8 cellular contexts compared by ENCODE assay signal in genomic region chr21:17819114-17819877, GRCh38. TPM values are rescaled to one million over a fixed set of nuclear protein-coding genes. Genes with fewer than 3 reads are reported as not detected.
DNase-seq lines count a peak whose midpoint lies in the region; ATAC-seq and TF ChIP-seq lines count a peak whose summit lies in the region.

TSS of gene C21orf91 (minus strand) at chr21:17819356. CDS start at chr21:17818318, 1,038 bp downstream.

- 0 to 1% methylated on average over 64 to 78 of the region's 78 CpGs for WGBS in esophagus, 2 donors

- H4K20me1 ChIP-seq in PC-3 (ENCODE audit: low read length), result no peaks in the 10 kb centered on the region

- no peaks in the 10 kb centered on the region for H3K27me3 Mint-ChIP-seq in activated T-cell treated with anti-CD3 and anti-CD28 coated beads, Interleukin-2, amount 50 U/mL, for 24 hours

- H3K4me2 ChIP-seq in PC-3 (ENCODE audit: low read length), result peak within 1 kb of the TSS; percentile 85

- peaks cover 17% of the 10 kb centered on the region for H3K4me1 ChIP-seq in PC-3 (ENCODE audit: insufficient read depth, low read length)
- H3K4me1 ChIP-seq in esophagus (ENCODE audit: control insufficient read depth in 2 of 2, insufficient read depth in 2 of 2, low read length in 1 of 2), result no peaks in the 10 kb centered on the region
- H3K4me1 ChIP-seq in muscle layer of duodenum (ENCODE audit: control insufficient read depth in 1 of 2, insufficient read depth in 2 of 2, low read length in 2 of 2), result peaks cover 0 to 14% of the 10 kb centered on the region in 2 donors

- POLR2A ChIA-PET in PC-3 (lab: Charles Lee; ENCODE audit: unreplicated experiment), result no interaction called here

- H3K36me3 ChIP-seq in PC-3 (ENCODE audit: low read depth, low read length) (peaks cover 6% of the 10 kb centered on the region; the same call in 1 of the 2 replicates), esophagus (ENCODE audit: control insufficient read depth in 2 of 2, insufficient read depth in 2 of 2, low read length in 1 of 2) (no peaks in the 10 kb centered on the region), muscle layer of duodenum (ENCODE audit: control insufficient read depth in 1 of 2, insufficient read depth in 2 of 2, low read length in 2 of 2) (peaks cover 0 to 3% of the 10 kb centered on the region in 2 donors)

- H3K9ac ChIP-seq in PC-3 (ENCODE audit: low read length), result peak within 1 kb of the TSS; percentile 78

- H3K36me3 Mint-ChIP-seq in activated T-cell treated with anti-CD3 and anti-CD28 coated beads, Interleukin-2, amount 50 U/mL, for 24 hours (ENCODE audit: low read depth), result peaks cover 42% of the 10 kb centered on the region

- peak within 1 kb of the TSS; percentile 100 for H3K27ac Mint-ChIP-seq in activated T-cell treated with anti-CD3 and anti-CD28 coated beads, Interleukin-2, amount 50 U/mL, for 24 hours

- peak within 1 kb of the TSS; percentile 75 for H2AFZ ChIP-seq in PC-3 (ENCODE audit: low read length)

- no peaks in the 10 kb centered on the region for H3K9me3 Mint-ChIP-seq in activated T-cell treated with anti-CD3 and anti-CD28 coated beads, Interleukin-2, amount 50 U/mL, for 24 hours

- CTCF ChIA-PET in PC-3 (lab: Charles Lee), result no interaction called here

- no peaks in the 10 kb centered on the region for H3F3A ChIP-seq in PC-3 (ENCODE audit: low read length, unreplicated experiment)

- BruUV-seq in PC-3 (replicated peaks; lab: Mats Ljungman, UMichigan), result no TSS peak

- H3K4me3 ChIP-seq in PC-3 (ENCODE audit: low read length) (peak within 1 kb of the TSS; percentile 86), esophagus (ENCODE audit: low read depth in 1 of 2, low read length in 2 of 2) (peak within 1 kb of the TSS; percentile 76 to 99), muscle layer of duodenum (ENCODE audit: low read depth in 1 of 2, low read length in 2 of 2) (peak within 1 kb of the TSS; percentile 75 to 77)

- H3K79me2 ChIP-seq in PC-3 (ENCODE audit: low read length), result peaks cover 24% of the 10 kb centered on the region

- H3K9me3 ChIP-seq in PC-3 (ENCODE audit: low read length) (no peaks in the 10 kb centered on the region), esophagus (ENCODE audit: control insufficient read depth in 2 of 2, insufficient read depth in 1 of 2, low read depth in 1 of 2, low read length in 1 of 2) (no peaks in the 10 kb centered on the region), muscle layer of duodenum (ENCODE audit: control insufficient read depth in 1 of 2, low read length in 2 of 2) (no peaks in the 10 kb centered on the region)

- H3K4me3 Mint-ChIP-seq in activated T-cell treated with anti-CD3 and anti-CD28 coated beads, Interleukin-2, amount 50 U/mL, for 24 hours, result peak within 1 kb of the TSS; percentile 92

- peak; percentile 88 for ATAC-seq in GM21528 (IDR thresholded peaks at IDR 0.05; ENCODE audit: low FRiP score, unreplicated experiment)
- peak; percentile 88 for ATAC-seq in PC-3

- TF ChIP-seq CTCF in PC-3 (conservative IDR thresholded peaks at IDR 0.05; ENCODE audit: low read depth, low read length), result no peak

- H3K27me3 ChIP-seq in PC-3 (ENCODE audit: low read length) (no peaks in the 10 kb centered on the region), esophagus (ENCODE audit: control insufficient read depth in 1 of 2, insufficient read depth in 2 of 2, low read length in 2 of 2) (no peaks in the 10 kb centered on the region), muscle layer of duodenum (ENCODE audit: low read depth, low read length) (no peaks in the 10 kb centered on the region)

- no peaks in the 10 kb centered on the region for H3K9me2 ChIP-seq in PC-3 (replicated peaks; ENCODE audit: low read length)

- H3K4me1 Mint-ChIP-seq in activated T-cell treated with anti-CD3 and anti-CD28 coated beads, Interleukin-2, amount 50 U/mL, for 24 hours (ENCODE audit: low read depth), result peaks cover 54% of the 10 kb centered on the region

- DNase-seq in DMS114 treated with DMSO at 0.1 percent for 48 hours (lab: John Stamatoyannopoulos, UW; ENCODE audit: unreplicated experiment) (peak; percentile 42), HuH-7.5 (ENCODE audit: low spot score) (peak; percentile 72), PC-3 (peak; percentile 88)
- peak; percentile 91 for DNase-seq in activated T-cell treated with anti-CD3 and anti-CD28 coated beads, Interleukin-2, amount 50 U/mL, for 24 hours
- DNase-seq in stimulated activated CD8-positive, alpha-beta memory T cell treated with anti-CD3 and anti-CD28 coated beads, Interleukin-7, amount 100 ng/mL, for 4 hours (ENCODE audit: low read depth in 2 of 2), result peak; percentile 89 to 90

- intact Hi-C loops in PC-3 (cut with micrococcal nuclease), result loop anchor here (1.0 to 10.0 kb wide), 3 partner anchors 50 to 208 kb away; no protein-coding TSS in a partner anchor

- H3K27ac ChIP-seq in PC-3 (ENCODE audit: low read length), result peak within 1 kb of the TSS; percentile 63
- peak within 1 kb of the TSS; percentile 95 for H3K27ac ChIP-seq in esophagus (ENCODE audit: low read depth in 2 of 2, low read length in 1 of 2)
- peak within 1 kb of the TSS; percentile 82 for H3K27ac ChIP-seq in muscle layer of duodenum (ENCODE audit: low read length)

RNA-seq across cellular contexts. Expression of gene C21orf91, which starts in this region (rescaled TPM):
- total RNA-seq in PC-3 (2014; rRNA removed), result 6.1 and 7.7 TPM in 2 replicates
- polyA plus RNA-seq in esophagus, result 1 to 10 TPM; 2.7 to 4.8 TPM

Comparison
In these comparisons a context has a peak if more than half of its experiments do, and no peak if none do; other contexts are left out.
1. Peak in every context shown above with its lines: DNase-seq, ATAC-seq, H3K4me3 ChIP-seq and H3K27ac ChIP-seq.